Comparison of ENCODE assay signal across 28 cellular contexts in genomic region chr3:180142472-180142871, GRCh38.
"Had no signal": no experiment of that assay in that cellular context is flagged by ENCODE, and none has a peak within 500 bp of the region (broad histone marks: within the 10 kb centered on the region; RNA-seq: fewer than 3 reads in every experiment).

No MANE protein-coding gene starts in this region.

- H3K4me3 Mint-ChIP-seq: dendritic cell treated with granulocyte-macrophage colony-stimulating factor and Interleukin-4, amounts not matched to agents 40 ng/mL and 50 ng/mL, for 4 days; effector memory CD8-positive, alpha-beta T cell; endodermal cell had no signal

- FAIRE-seq: colon, endometrium, endothelial cell of umbilical vein, frontal cortex had no signal

- H3K27me3 Mint-ChIP-seq: dendritic cell treated with granulocyte-macrophage colony-stimulating factor and Interleukin-4, amounts not matched to agents 40 ng/mL and 50 ng/mL, for 4 days; effector memory CD8-positive, alpha-beta T cell had no signal

- H3K4me1 Mint-ChIP-seq: endodermal cell had no signal

- ATAC-seq: effector memory CD8-positive, alpha-beta T cell; esophagus mucosa; gastrocnemius medialis; gastroesophageal sphincter; heart left ventricle; heart right ventricle had no signal

- H3K27ac Mint-ChIP-seq: dendritic cell treated with granulocyte-macrophage colony-stimulating factor and Interleukin-4, amounts not matched to agents 40 ng/mL and 50 ng/mL, for 4 days; effector memory CD8-positive, alpha-beta T cell; endodermal cell had no signal

- H3K27me3 ChIP-seq: colonic mucosa, dorsolateral prefrontal cortex, esophagus muscularis mucosa, esophagus squamous epithelium, foreskin keratinocyte, gastrocnemius medialis, gastroesophageal sphincter, heart left ventricle, heart right ventricle had no signal

- H3K4me1 ChIP-seq: colonic mucosa, esophagus muscularis mucosa, esophagus squamous epithelium, foreskin keratinocyte, gastrocnemius medialis, gastroesophageal sphincter, heart left ventricle, heart right ventricle had no signal

- H3K4me3 ChIP-seq: colonic mucosa, coronary artery, dorsolateral prefrontal cortex, esophagus muscularis mucosa, esophagus squamous epithelium, gastrocnemius medialis, gastroesophageal sphincter, heart left ventricle, heart right ventricle had no signal

- H3K27ac ChIP-seq: colonic mucosa, coronary artery, dorsolateral prefrontal cortex, epithelial cell of prostate, esophagus muscularis mucosa, esophagus squamous epithelium, foreskin keratinocyte, gastrocnemius medialis, gastroesophageal sphincter, heart left ventricle, heart right ventricle had no signal

- H3K36me3 ChIP-seq: colonic mucosa, esophagus muscularis mucosa, esophagus squamous epithelium, gastrocnemius medialis, gastroesophageal sphincter, heart left ventricle, heart right ventricle had no signal

- DNase-seq: colonic mucosa; cortex of kidney; dermis blood vessel endothelial cell; dorsolateral prefrontal cortex; effector CD4-positive, alpha-beta T cell; effector CD8-positive, alpha-beta T cell; effector memory CD4-positive, alpha-beta T cell; effector memory CD8-positive, alpha-beta T cell; endodermal cell; erythroblast; esophagus squamous epithelium; foreskin fibroblast; gastrocnemius medialis; glutamatergic neuron; head of caudate nucleus; heart left ventricle; heart right ventricle had no signal

- H3K9me3 ChIP-seq: colonic mucosa, esophagus muscularis mucosa, esophagus squamous epithelium, gastrocnemius medialis had no signal
